ENCODE assay signal across 23 cellular contexts in the genomic region with DNA sequence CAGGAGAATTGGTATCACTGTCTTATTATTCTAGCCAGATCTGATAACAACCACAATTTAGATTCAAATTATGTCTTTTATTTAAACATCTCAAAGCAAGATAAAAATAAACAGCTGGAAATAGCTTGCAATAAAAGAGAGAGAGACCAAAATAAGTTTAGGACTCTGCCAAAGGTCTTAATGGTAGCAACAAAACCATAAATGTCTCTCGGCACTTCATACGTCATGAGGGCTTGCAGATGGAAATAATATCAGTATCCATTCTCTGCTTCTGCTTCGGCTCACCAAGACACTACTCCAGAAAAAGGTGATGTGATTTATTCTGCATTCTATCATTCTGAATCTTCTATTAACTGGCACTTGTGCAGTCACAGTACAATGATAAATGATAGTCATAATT. TPM values are rescaled to one million over a fixed set of nuclear protein-coding genes. Genes with fewer than 3 reads are reported as not detected.
DNase-seq lines count a peak whose midpoint lies in the region; ATAC-seq, FAIRE-seq and TF ChIP-seq lines count a peak whose summit lies in the region.
"Had no signal": no experiment of that assay in that cellular context is flagged by ENCODE, and none has a peak within 500 bp of the region (broad histone marks: within the 10 kb centered on the region; RNA-seq: fewer than 3 reads in every experiment).

No MANE protein-coding gene starts in this region.

- peaks cover 100% of the 10 kb centered on the region for H3K4me1 ChIP-seq in Karpas-422 (ENCODE audit: low read length)
- peaks cover 29% of the 10 kb centered on the region for H3K4me1 ChIP-seq in vagina
- H3K4me1 ChIP-seq in gastrocnemius medialis, result peaks cover 0 to 4% of the 10 kb centered on the region in 2 donors
- H3K4me1 ChIP-seq: Caco-2 had no signal

- TF ChIP-seq POLR2A in GM12891 (IDR thresholded peaks at IDR 0.05; ENCODE audit: low read depth, low read length) (no peak), vagina (IDR thresholded peaks at IDR 0.05) (no peak), gastrocnemius medialis (IDR thresholded peaks at IDR 0.05) (no peak)

- H3K4me2 ChIP-seq in Karpas-422 (ENCODE audit: low read depth, low read length, poor library complexity, severe bottlenecking), result peak overlapping the region; percentile 75

- no peaks in the 10 kb centered on the region for H3K9me3 ChIP-seq in Karpas-422 (ENCODE audit: low read length)
- no peaks in the 10 kb centered on the region for H3K9me3 ChIP-seq in vagina
- H3K9me3 ChIP-seq in gastrocnemius medialis, result no peaks in the 10 kb centered on the region
- H3K9me3 ChIP-seq: Caco-2 had no signal

- no peaks in the 10 kb centered on the region for H3K9me3 Mint-ChIP-seq in nephron
- H3K9me3 Mint-ChIP-seq: CD4-positive, alpha-beta memory T cell had no signal

- ATAC-seq in sciatic nerve, result no peak
- ATAC-seq in gastrocnemius medialis, result no peak
- ATAC-seq: GM12878, PC-3 had no signal

- peaks cover 17% of the 10 kb centered on the region for H3K36me3 Mint-ChIP-seq in nephron (ENCODE audit: low read depth)
- H3K36me3 Mint-ChIP-seq: CD4-positive, alpha-beta memory T cell had no signal

- peak overlapping the region; percentile 47 for H3K9ac ChIP-seq in Karpas-422 (ENCODE audit: low read length)
- H3K9ac ChIP-seq: BLaER1 treated with 17β-estradiol and CSF1 and Interleukin-3, amounts not matched to agents 10 nM and 100 nM had no signal

- no peaks in the 10 kb centered on the region for H4K20me1 ChIP-seq in Karpas-422 (ENCODE audit: insufficient read depth, low read depth, low read length)

- H3K4me1 Mint-ChIP-seq in nephron, result peaks cover 39% of the 10 kb centered on the region
- H3K4me1 Mint-ChIP-seq: CD4-positive, alpha-beta memory T cell had no signal

- H3K36me3 ChIP-seq in Karpas-422 (ENCODE audit: insufficient read depth, low read length) (peaks cover 18% of the 10 kb centered on the region), vagina (no peaks in the 10 kb centered on the region), gastrocnemius medialis (no peaks in the 10 kb centered on the region)

- intact Hi-C loops in vagina (cut with DNase I), result loop anchor here (5.0 kb wide), 1 partner anchor 866 kb away; no protein-coding TSS in a partner anchor
- intact Hi-C loops in sciatic nerve (cut with DNase I), result no loop called here
- intact Hi-C loops in gastrocnemius medialis (cut with DNase I; ENCODE audit: low total_unique reads), result no loop called here

- peak overlapping the region in 2 of 3 experiments; percentile 29 to 51 for H3K27ac Mint-ChIP-seq in nephron
- H3K27ac Mint-ChIP-seq: CD4-positive, alpha-beta memory T cell had no signal

- in situ Hi-C loops in gastrocnemius medialis (cut with MboI; ENCODE audit: low sequenced_read_pairs in 4 of 4), result no loop called here

- H3K79me2 ChIP-seq in Karpas-422 (ENCODE audit: low read length), result peaks cover 93% of the 10 kb centered on the region

- peaks cover 10% of the 10 kb centered on the region for H3K27me3 Mint-ChIP-seq in nephron (ENCODE audit: low read depth)

- peak overlapping the region; percentile 3 for H3K4me3 ChIP-seq in Karpas-422 (ENCODE audit: low read length)
- no peak overlapping the region for H3K4me3 ChIP-seq in vagina
- no peak overlapping the region for H3K4me3 ChIP-seq in gastrocnemius medialis
- H3K4me3 ChIP-seq: BLaER1 treated with 17β-estradiol and CSF1 and Interleukin-3, amounts not matched to agents 10 nM and 100 nM; GM12878 had no signal

- no peaks in the 10 kb centered on the region for H3K9me2 ChIP-seq in Karpas-422 (replicated peaks; ENCODE audit: insufficient read depth, low read length)

- DNase-seq in GM12891 (ENCODE audit: insufficient read length, low spot score) (no peak), Karpas-422 (peak; percentile 78), vagina (ENCODE audit: extremely low spot score in 2 of 2) (no peak), sciatic nerve (ENCODE audit: low spot score) (no peak), gastrocnemius medialis (no peak)
- no peak for DNase-seq in activated CD4-positive, alpha-beta T cell treated with anti-CD3 and anti-CD28 coated beads for 48 hours
- DNase-seq: Caco-2; CD4-positive, alpha-beta memory T cell; DMS 273 treated with DMSO at 0.1 percent for 48 hours; DMS79 treated with DMSO at 0.1 percent for 48 hours; GOT3; HCEC 1CT; IMR-90; NCI-H1417; NCI-H187; NCI-H446 treated with DMSO at 0.1 percent for 48 hours; NCI-H526 treated with DMSO at 0.1 percent for 48 hours; PC-3; Right ventricle myocardium superior had no signal

- H3K27me3 ChIP-seq in Karpas-422 (ENCODE audit: low read length), result no peaks in the 10 kb centered on the region
- no peaks in the 10 kb centered on the region for H3K27me3 ChIP-seq in vagina
- no peaks in the 10 kb centered on the region for H3K27me3 ChIP-seq in gastrocnemius medialis
- H3K27me3 ChIP-seq: BLaER1 treated with 17β-estradiol and CSF1 and Interleukin-3, amounts not matched to agents 10 nM and 100 nM had no signal

- H2AFZ ChIP-seq in Karpas-422 (ENCODE audit: low read length), result no peak overlapping the region

- H3K27ac ChIP-seq in Karpas-422 (ENCODE audit: low read length), result peak overlapping the region; percentile 98
- peak overlapping the region; percentile 49 for H3K27ac ChIP-seq in vagina
- peak overlapping the region in 2 of 4 donors; percentile 24 to 34 for H3K27ac ChIP-seq in gastrocnemius medialis

- no peak for TF ChIP-seq CTCF in nephron (IDR thresholded peaks at IDR 0.05; ENCODE audit: unreplicated experiment in 3 of 3)
- no peak for TF ChIP-seq CTCF in vagina (IDR thresholded peaks at IDR 0.05)
- no peak for TF ChIP-seq CTCF in gastrocnemius medialis (IDR thresholded peaks at IDR 0.05 in 4 of 5, conservative IDR thresholded peaks at IDR 0.05 in 1 of 5)

- FAIRE-seq in GM12891 (lab: Jason Lieb, UNC), result peak; percentile 9
- FAIRE-seq: GM12878 had no signal

- no peak overlapping the region for H3K4me3 Mint-ChIP-seq in nephron
- H3K4me3 Mint-ChIP-seq: CD4-positive, alpha-beta memory T cell had no signal

TF ChIP-seq in GM12891, 5 proteins besides CTCF, POLR2A, EP300 and RAD21:
- no peak for TF ChIP-seq POU2F2 (IDR thresholded peaks at IDR 0.05; ENCODE audit: low read depth, low read length)
- TF ChIP-seq SPI1 (IDR thresholded peaks at IDR 0.05; ENCODE audit: low read depth, low read length), result no peak
- no peak for TF ChIP-seq PAX5 (IDR thresholded peaks at IDR 0.05; ENCODE audit: insufficient read depth, low read length, severe bottlenecking)
- TF ChIP-seq TAF1 (IDR thresholded peaks at IDR 0.05; ENCODE audit: low read depth, low read length), result no peak
- TF ChIP-seq POLR2AphosphoS5 (IDR thresholded peaks at IDR 0.05; ENCODE audit: low read depth, low read length), result no peak

RNA-seq across cellular contexts. Expression of gene EBF1, which starts 56.2 kb away (rescaled TPM):
- polyA plus RNA-seq in GM12891 (2012; ENCODE audit: low read depth, missing spikeins), result 2.8 TPM
- 93.1 and 101 TPM in 2 replicates for total RNA-seq in Karpas-422 (2014; rRNA removed; shearing (Covaris generic); ENCODE audit: low replicate concordance)
- total RNA-seq in vagina (36.6 TPM), sciatic nerve (86.9 TPM), gastrocnemius medialis (10 to 100 TPM in 1 of 4 donors, 1 to 10 TPM in 3; 4.9 to 12.0 (median 7.1) TPM)
- total RNA-seq: Caco-2, RPMI7951 had no signal
